In genomic region chr5:149837680-149838269, GRCh38 we compare ENCODE assay signal across 8 cellular contexts.
DNase-seq lines count a peak whose midpoint lies in the region; ATAC-seq and TF ChIP-seq lines count a peak whose summit lies in the region.

No MANE protein-coding gene starts in this region.

- H2AK5ac ChIP-seq in neuronal stem cell (ENCODE audit: low read depth, low read length), result no peak overlapping the region

- no peak for TF ChIP-seq EP300 in esophagus muscularis mucosa (IDR thresholded peaks at IDR 0.05)

- H3K9me3 ChIP-seq in RWPE2 (ENCODE audit: severe bottlenecking) (no peaks in the 10 kb centered on the region), esophagus muscularis mucosa (no peaks in the 10 kb centered on the region), neuronal stem cell (replicated peaks in 1 of 2; ENCODE audit: control insufficient read depth in 2 of 2, insufficient read depth in 1 of 2, low read depth in 1 of 2, low read length in 2 of 2) (no peaks in the 10 kb centered on the region)

- no peaks in the 10 kb centered on the region for H3K36me3 ChIP-seq in RWPE2 (ENCODE audit: low read depth)
- peaks cover 14 to 77% (median 70%) of the 10 kb centered on the region in 4 donors for H3K36me3 ChIP-seq in esophagus muscularis mucosa
- no peaks in the 10 kb centered on the region for H3K36me3 ChIP-seq in neuronal stem cell (replicated peaks in 1 of 2; ENCODE audit: control insufficient read depth in 2 of 2, insufficient read depth in 2 of 2, low read length in 2 of 2)

- H3K4me3 ChIP-seq in RWPE2 (ENCODE audit: severe bottlenecking) (no peak overlapping the region), esophagus muscularis mucosa (no peak overlapping the region), neuronal stem cell (ENCODE audit: low read length in 2 of 2) (no peak overlapping the region)

- H3K14ac ChIP-seq in neuronal stem cell (ENCODE audit: low read length), result no peak overlapping the region

- intact Hi-C loops in esophagus muscularis mucosa (cut with DNase I), result loop anchor here (5.0 kb wide), 1 partner anchor 155 kb away; no protein-coding TSS in a partner anchor

- no peak overlapping the region for H3K4me2 ChIP-seq in neuronal stem cell (ENCODE audit: insufficient read depth, low read length, poor library complexity, severe bottlenecking)

- no peak overlapping the region for H3K27ac ChIP-seq in RWPE2 (ENCODE audit: poor library complexity, severe bottlenecking)
- no peak overlapping the region for H3K27ac ChIP-seq in esophagus muscularis mucosa (replicated peaks in 1 of 4)
- H3K27ac ChIP-seq in neuronal stem cell (replicated peaks; ENCODE audit: low read length), result no peak overlapping the region

- no peak overlapping the region for H2BK15ac ChIP-seq in neuronal stem cell (ENCODE audit: low read length)

- TF ChIP-seq CTCF in RWPE2 (IDR thresholded peaks at IDR 0.05; ENCODE audit: poor library complexity, severe bottlenecking) (peak; percentile 99), esophagus muscularis mucosa (IDR thresholded peaks at IDR 0.05) (peak in 2 of 3 experiments; percentile 18 to 32)

- H3K23ac ChIP-seq in neuronal stem cell (ENCODE audit: low read depth, low read length, poor library complexity), result no peak overlapping the region

- peak; percentile 75 for ATAC-seq in RWPE2 (ENCODE audit: low read depth)
- ATAC-seq in HG02981 (IDR thresholded peaks at IDR 0.05; ENCODE audit: unreplicated experiment), result no peak
- ATAC-seq in GM21619 (IDR thresholded peaks at IDR 0.05; ENCODE audit: unreplicated experiment), result no peak

- no peak for TF ChIP-seq POLR2A in esophagus muscularis mucosa (IDR thresholded peaks at IDR 0.05; ENCODE audit: low read depth)

- H3K4ac ChIP-seq in neuronal stem cell (ENCODE audit: low read length), result no peak overlapping the region

- no peaks in the 10 kb centered on the region for H3K79me1 ChIP-seq in neuronal stem cell (ENCODE audit: low read depth, low read length)

- H2BK120ac ChIP-seq in neuronal stem cell (ENCODE audit: low read depth, low read length), result no peak overlapping the region

- H3K18ac ChIP-seq in neuronal stem cell (ENCODE audit: low read length), result no peak overlapping the region

- H3K4me1 ChIP-seq in RWPE2 (ENCODE audit: insufficient read depth, poor library complexity, severe bottlenecking), result peaks cover 9% of the 10 kb centered on the region
- H3K4me1 ChIP-seq in esophagus muscularis mucosa, result peaks cover 0 to 16% (median 3%) of the 10 kb centered on the region in 4 donors
- H3K4me1 ChIP-seq in neuronal stem cell (ENCODE audit: control insufficient read depth in 2 of 2, insufficient read depth in 1 of 2, low read depth in 1 of 2, low read length in 2 of 2), result peaks cover 10 to 30% of the 10 kb centered on the region in 2 donors

- H3K27me3 ChIP-seq in RWPE2 (ENCODE audit: insufficient read depth, poor library complexity, severe bottlenecking), result no peaks in the 10 kb centered on the region
- no peaks in the 10 kb centered on the region for H3K27me3 ChIP-seq in esophagus muscularis mucosa
- H3K27me3 ChIP-seq in neuronal stem cell (ENCODE audit: control insufficient read depth in 3 of 3, insufficient read depth in 3 of 3, low read depth in 1 of 3, low read length in 3 of 3), result no peaks in the 10 kb centered on the region

- WGBS in esophagus muscularis mucosa, result 29% methylated on average over 7 of the region's 7 CpGs
- no CpG with 5 or more reads among the region's 7 CpGs for WGBS in neuronal stem cell (ENCODE audit: extremely low coverage in 2 of 2, insufficient read length in 2 of 2, insufficient replicate concordance in 1 of 2), 2 donors

- DNase-seq in COR-L47 (lab: John Stamatoyannopoulos, UW) (peak; percentile 63), HK-2 (ENCODE audit: unreplicated experiment) (peak; percentile 67), RWPE2 (ENCODE audit: low spot score) (no peak), esophagus muscularis mucosa (ENCODE audit: extremely low spot score) (no peak), neuronal stem cell (ENCODE audit: low spot score) (peak; percentile 46), cortex of kidney (lab: John Stamatoyannopoulos, UW) (no peak)

- H2BK5ac ChIP-seq in neuronal stem cell (ENCODE audit: low read length), result no peak overlapping the region

- no peak overlapping the region for H3K9ac ChIP-seq in neuronal stem cell (ENCODE audit: low read depth, low read length, poor library complexity)

- peak overlapping the region; percentile 49 for H2AFZ ChIP-seq in neuronal stem cell (ENCODE audit: low read length)

- no peak overlapping the region for H4K8ac ChIP-seq in neuronal stem cell (ENCODE audit: low read depth, low read length)

- no peak overlapping the region for H2BK12ac ChIP-seq in neuronal stem cell (ENCODE audit: low read length)

- H4K91ac ChIP-seq in neuronal stem cell (ENCODE audit: low read depth, low read length, poor library complexity), result no peak overlapping the region

Comparison
In these comparisons a context has a peak if more than half of its experiments do, and no peak if none do; other contexts are left out.
1. DNase-seq: peak in COR-L47 (single experiment), HK-2 (single experiment) and neuronal stem cell (single experiment); none in RWPE2 (single experiment), esophagus muscularis mucosa (single experiment) and cortex of kidney (single experiment).